ENCODE assay signal across 8 cellular contexts in the genomic region with DNA sequence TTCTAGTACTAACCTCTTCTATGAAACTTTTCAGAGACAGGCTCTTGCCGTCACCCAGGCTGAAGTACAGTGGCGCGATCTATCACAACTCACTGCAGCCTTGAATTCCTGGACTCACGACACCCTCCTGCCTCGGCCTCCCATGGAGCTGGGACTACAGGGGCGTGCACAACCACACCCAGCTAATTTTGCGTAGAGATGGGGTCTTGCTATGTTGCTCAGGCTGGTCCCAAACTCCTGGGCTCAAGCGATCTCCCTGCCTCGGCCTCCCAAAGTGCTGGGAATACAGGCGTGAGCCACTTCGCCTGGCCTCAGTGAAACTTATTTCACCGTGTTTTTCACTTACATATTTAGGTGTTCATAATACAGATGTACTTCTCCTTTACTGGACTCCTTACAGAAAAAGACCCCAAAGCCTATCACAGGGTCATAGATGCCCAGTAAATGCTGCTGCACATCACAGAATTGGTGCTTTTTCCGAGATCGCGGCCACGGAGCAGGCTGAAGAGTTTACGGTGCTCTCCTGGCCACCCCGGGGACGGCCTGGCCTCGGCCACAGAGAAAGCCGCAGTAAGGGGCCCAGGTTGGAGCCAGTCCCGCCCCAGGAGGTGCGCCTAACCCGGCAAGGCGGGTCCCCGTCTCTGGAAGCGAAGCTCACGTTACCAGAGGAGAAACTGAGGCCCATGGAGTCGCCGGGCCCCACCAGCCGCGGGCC. TPM values are rescaled to one million over a fixed set of nuclear protein-coding genes. Genes with fewer than 3 reads are reported as not detected.
A peak's percentile ranks its signal among the peaks of the same experiment; 100 is the strongest.
DNase-seq lines count a peak whose midpoint lies in the region; ATAC-seq and TF ChIP-seq lines count a peak whose summit lies in the region.

No MANE protein-coding gene starts in this region.

- no peak overlapping the region for H4K5ac ChIP-seq in H9 (ENCODE audit: insufficient read length, low read depth, low read length)

- no peak overlapping the region for H3K4ac ChIP-seq in H9 (ENCODE audit: low read depth, low read length)

- H3K36me3 ChIP-seq in OCI-LY3 (replicated peaks; ENCODE audit: low read depth, low read length) = peaks cover 23% of the 10 kb centered on the region

- no peaks in the 10 kb centered on the region for H3K79me1 ChIP-seq in H9 (ENCODE audit: insufficient read depth, low read depth, low read length, poor library complexity, severe bottlenecking)

- H4K91ac ChIP-seq in H9 (ENCODE audit: insufficient read length, low read depth, low read length) = no peak overlapping the region

- H3K36me3 Mint-ChIP-seq in H9 (ENCODE audit: insufficient read depth in 1 of 3, low read depth in 3 of 3) (peaks cover 15 to 32% (median 26%) of the 10 kb centered on the region in 3 experiments; a peak in 6 of 7 replicates), naive B cell (peaks cover 4 to 12% of the 10 kb centered on the region in 2 donors)
- H3K36me3 Mint-ChIP-seq in effector memory CD8-positive, alpha-beta T cell (ENCODE audit: insufficient read depth) = peaks cover 34% of the 10 kb centered on the region

- peak overlapping the region; percentile 85 to 93 for H3K4me3 Mint-ChIP-seq in H9
- peak overlapping the region; percentile 96 to 98 for H3K4me3 Mint-ChIP-seq in effector memory CD8-positive, alpha-beta T cell
- H3K4me3 Mint-ChIP-seq in naive B cell = peak overlapping the region; percentile 86 to 99 (median 97)

- H4K20me1 ChIP-seq in H9 (ENCODE audit: control insufficient read depth, insufficient read depth, insufficient read length) (no peaks in the 10 kb centered on the region), OCI-LY3 (ENCODE audit: insufficient read depth, low read length) (peaks cover 15% of the 10 kb centered on the region; the same call in 1 of the 2 replicates)

- no peak overlapping the region for H2AK5ac ChIP-seq in H9 (ENCODE audit: insufficient read length, low read length)

- H3K27ac Mint-ChIP-seq in H9 (peak overlapping the region in 1 of 3 experiments; percentile 84; a peak in 4 of 7 replicates), naive B cell (peak overlapping the region in 5 of 6 donors; percentile 12 to 98 (median 91))
- peak overlapping the region; percentile 95 for H3K27ac Mint-ChIP-seq in effector memory CD8-positive, alpha-beta T cell

- no peak overlapping the region for H4K8ac ChIP-seq in H9 (replicated peaks; ENCODE audit: insufficient read length, low read depth, low read length)

- H3K9me3 ChIP-seq in H9 (ENCODE audit: control insufficient read depth, low read depth, low read length) = no peaks in the 10 kb centered on the region
- H3K9me3 ChIP-seq in OCI-LY3 (ENCODE audit: insufficient read depth, low read length) = no peaks in the 10 kb centered on the region

- H3K4me1 ChIP-seq in H9 (ENCODE audit: insufficient read depth, low read length) (no peaks in the 10 kb centered on the region), OCI-LY3 (ENCODE audit: low read length) (peaks cover 20% of the 10 kb centered on the region)

- no peak overlapping the region for H2BK15ac ChIP-seq in H9 (ENCODE audit: low read depth, low read length)

- H3K9me3 Mint-ChIP-seq in H9 (no peaks in the 10 kb centered on the region), naive B cell (peaks cover 0 to 3% (median 0%) of the 10 kb centered on the region in 7 donors)
- H3K9me3 Mint-ChIP-seq in effector memory CD8-positive, alpha-beta T cell = no peaks in the 10 kb centered on the region

- TF ChIP-seq CTCF in H9 (conservative IDR thresholded peaks at IDR 0.05) (no peak), OCI-LY3 (IDR thresholded peaks at IDR 0.05; ENCODE audit: low read depth, low read length) (no peak)

- peaks cover 8% of the 10 kb centered on the region for H3K23me2 ChIP-seq in H9 (ENCODE audit: insufficient read length, low read depth, low read length, poor library complexity, severe bottlenecking)

- ATAC-seq in effector memory CD8-positive, alpha-beta T cell (replicated peaks) = no peak
- peak in 1 of 2 donors; percentile 1 for ATAC-seq in naive B cell (ENCODE audit: low read depth in 2 of 2)

- H3K27me3 Mint-ChIP-seq in H9 (ENCODE audit: low read depth) (peaks cover 46% of the 10 kb centered on the region), naive B cell (no peaks in the 10 kb centered on the region)
- no peaks in the 10 kb centered on the region for H3K27me3 Mint-ChIP-seq in effector memory CD8-positive, alpha-beta T cell

- no peak overlapping the region for H2BK120ac ChIP-seq in H9 (ENCODE audit: low read depth, low read length, poor library complexity, severe bottlenecking)

- H2BK20ac ChIP-seq in H9 (ENCODE audit: low read depth, low read length, poor library complexity, severe bottlenecking) = no peak overlapping the region

- H3K9ac ChIP-seq in H9 (ENCODE audit: extremely low read depth, insufficient read length, low read length) (peak overlapping the region; percentile 82), OCI-LY3 (ENCODE audit: low read length) (peak overlapping the region; percentile 88)

- no peaks in the 10 kb centered on the region; the same call in 1 of the 2 replicates for H3K27me3 ChIP-seq in H9 (ENCODE audit: insufficient read depth, low read length)
- H3K27me3 ChIP-seq in OCI-LY3 (ENCODE audit: low read depth, low read length) = no peaks in the 10 kb centered on the region

- H3T11ph ChIP-seq in H9 (ENCODE audit: low read length) = no peak overlapping the region

- peak overlapping the region; percentile 88 for H3K14ac ChIP-seq in H9 (ENCODE audit: insufficient read depth, low read length)

- H3K79me2 ChIP-seq in H9 (ENCODE audit: insufficient read depth, low read length) (no peaks in the 10 kb centered on the region), OCI-LY3 (ENCODE audit: low read length) (peaks cover 40% of the 10 kb centered on the region)

- H3K4me2 ChIP-seq in H9 (ENCODE audit: insufficient read depth, insufficient read length, low read length) = peak overlapping the region; percentile 92
- H3K4me2 ChIP-seq in OCI-LY3 (ENCODE audit: low read length) = peak overlapping the region; percentile 77

- H3K27ac ChIP-seq in H9 (ENCODE audit: insufficient read length, low read depth, low read length) = no peak overlapping the region
- peak overlapping the region; percentile 73 for H3K27ac ChIP-seq in OCI-LY3 (ENCODE audit: low read length)

- no peak overlapping the region for H3K56ac ChIP-seq in H9 (ENCODE audit: insufficient read length, low read depth, low read length)

- peak overlapping the region; percentile 86 for H3K4me3 ChIP-seq in OCI-LY3 (ENCODE audit: low read length)

- no CpG with 5 or more reads among the region's 32 CpGs for WGBS in H9 (ENCODE audit: extremely low coverage, insufficient read length, low lambda C conversion rate)

- DNase-seq in EL (peak; percentile 32), H9 (no peak), naive B cell (no peak), T-helper 9 cell (no peak), DMS 273 (lab: John Stamatoyannopoulos, UW; ENCODE audit: unreplicated experiment) (no peak)
- DNase-seq in effector memory CD8-positive, alpha-beta T cell = peak in 1 of 3 experiments; percentile 11
- no peak for DNase-seq in stimulated activated CD4-positive, alpha-beta T cell treated with anti-CD3 and anti-CD28 coated beads, Interleukin-1b, Interleukin-23, amount 100 ng/mL, for 48 hours

- no peak overlapping the region for H2BK12ac ChIP-seq in H9 (ENCODE audit: insufficient read length, low read depth, low read length)

- no peak overlapping the region for H2BK5ac ChIP-seq in H9 (ENCODE audit: insufficient read length, low read length)

- H3K4me1 Mint-ChIP-seq in H9 = peaks cover 14 to 19% of the 10 kb centered on the region in 2 experiments
- H3K4me1 Mint-ChIP-seq in effector memory CD8-positive, alpha-beta T cell (ENCODE audit: low read depth in 2 of 2) = peaks cover 19 to 23% of the 10 kb centered on the region in 2 donors
- peaks cover 26 to 42% (median 32%) of the 10 kb centered on the region in 3 donors for H3K4me1 Mint-ChIP-seq in naive B cell

- H2AFZ ChIP-seq in H9 (ENCODE audit: low read length) (no peak overlapping the region), OCI-LY3 (ENCODE audit: low read depth, low read length) (no peak overlapping the region; the same call in 1 of the 2 replicates)

- H3K18ac ChIP-seq in H9 (ENCODE audit: insufficient read length, low read depth, low read length) = peak overlapping the region; percentile 76

- no peak overlapping the region for H3K23ac ChIP-seq in H9 (ENCODE audit: insufficient read length, low read depth, low read length)

RNA-seq across cellular contexts. Expression of a gene that starts 0.6 kb away (rescaled TPM):
- total RNA-seq in H9 (2021) = 24.9 and 26.7 TPM in 2 replicates
- polyA plus RNA-seq in naive B cell (ENCODE audit: low read depth in 6 of 6) = 10 to 100 TPM; 15.6 to 34.0 (median 21.3) TPM

RNA-seq across cellular contexts. Expression of a gene that starts 20.3 kb away (rescaled TPM):
- total RNA-seq in H9 (2021) = 46.4 and 48.9 TPM in 2 replicates
- polyA plus RNA-seq in naive B cell (ENCODE audit: low read depth in 6 of 6) = 100 to 1,000 TPM in 1 of 6 donors, 10 to 100 TPM in 5; 83.3 to 112 (median 88.9) TPM

RNA-seq across cellular contexts. Expression of a gene that starts 46.5 kb away (rescaled TPM):
- 5.5 and 6.1 TPM in 2 replicates for total RNA-seq in H9 (2021)
- polyA plus RNA-seq in naive B cell (ENCODE audit: low read depth in 6 of 6) = not detected

RNA-seq across cellular contexts. Expression of a gene that starts 55.7 kb away (rescaled TPM):
- 95.7 and 96.4 TPM in 2 replicates for total RNA-seq in H9 (2021)
- 10 to 100 TPM in 5 of 6 donors, 1 to 10 TPM in 1; 8.6 to 31.2 (median 13.5) TPM for polyA plus RNA-seq in naive B cell (ENCODE audit: low read depth in 6 of 6)
